ENCODE assay signal across 8 cellular contexts in the genomic region with DNA sequence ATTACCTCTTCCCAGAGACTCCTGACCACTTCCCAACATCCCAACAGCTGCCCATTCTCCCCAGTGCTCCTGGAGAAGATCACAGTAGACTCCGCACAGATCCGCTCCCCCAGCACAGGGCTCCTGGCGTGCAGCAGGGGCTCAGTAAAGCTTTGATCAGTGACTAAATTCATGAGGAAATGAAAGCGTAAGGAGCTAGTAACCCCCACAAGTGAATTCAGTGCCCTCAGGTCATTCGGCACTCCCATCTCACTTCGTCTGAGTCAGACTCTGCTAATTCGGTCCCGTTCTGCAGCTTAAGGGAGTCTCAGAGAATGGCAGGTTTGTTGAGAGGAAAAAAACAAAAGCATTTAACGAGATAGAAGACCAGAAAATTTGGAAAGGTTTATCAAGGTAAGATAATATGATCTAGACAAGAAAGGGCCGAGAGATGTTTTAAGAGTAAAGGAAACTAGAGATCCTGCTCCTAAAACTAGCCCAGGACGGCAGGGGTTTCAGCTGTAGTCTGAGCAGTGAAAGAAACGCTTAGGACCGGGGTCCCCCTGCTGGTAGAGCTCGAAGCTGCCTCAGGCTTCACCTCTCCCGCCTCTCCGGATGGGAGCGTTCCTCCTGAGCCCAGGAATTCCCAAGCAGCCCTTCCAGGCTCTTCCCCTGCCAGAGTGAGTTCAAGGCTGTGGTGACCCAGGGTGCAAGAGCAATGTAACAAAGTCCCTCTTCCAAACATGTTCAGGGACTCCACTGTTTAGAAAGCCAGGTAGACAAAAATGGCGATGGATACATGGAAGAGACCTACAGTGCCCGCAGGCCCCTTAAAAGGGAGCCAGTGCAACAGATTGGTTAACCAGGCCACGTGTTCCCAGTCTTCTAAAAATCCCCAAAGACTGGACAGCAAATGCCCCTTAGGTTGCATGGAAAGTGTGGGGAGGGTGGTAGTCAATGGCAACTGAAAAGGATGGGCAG.
DNase-seq lines count a peak whose midpoint lies in the region; ATAC-seq and TF ChIP-seq lines count a peak whose summit lies in the region.

No MANE protein-coding gene starts in this region.

- ATAC-seq in HG02678 (IDR thresholded peaks at IDR 0.05; ENCODE audit: unreplicated experiment) (peak; percentile 83), GM18520 (IDR thresholded peaks at IDR 0.05; ENCODE audit: unreplicated experiment) (no peak)

- H3K27me3 ChIP-seq in AG04450 (ENCODE audit: control insufficient read depth, insufficient read depth, low read length) = no peaks in the 10 kb centered on the region

- peak; percentile 24 for DNase-seq in AG04450 (ENCODE audit: low read depth, low spot score)
- peak; percentile 0 for DNase-seq in NCI-H1092 (lab: John Stamatoyannopoulos, UW)
- peak; percentile 42 to 50 for DNase-seq in activated CD4-positive, alpha-beta T cell treated with anti-CD3 and anti-CD28 coated beads, Interleukin-2, amount 50 U/mL, for 48 hours
- peak; percentile 81 for DNase-seq in globus pallidus (ENCODE audit: low spot score)
- peak; percentile 42 for DNase-seq in occipital lobe (lab: John Stamatoyannopoulos, UW)

- H3K4me3 ChIP-seq in AG04450 (ENCODE audit: low read depth, low read length) = no peak overlapping the region; the same call in 1 of the 2 replicates

- CTCF ChIA-PET in AG04450 (lab: Charles Lee) = interaction anchor here (0.6 to 3.4 kb wide), 23 partner anchors 9 to 1696 kb away, joined by 3 to 80 read pairs (median 4); no protein-coding TSS in a partner anchor

- TF ChIP-seq CTCF in AG04450 (IDR thresholded peaks at IDR 0.05; ENCODE audit: low read depth, low read length) (peak; percentile 90), GM12874 (IDR thresholded peaks at IDR 0.05; ENCODE audit: insufficient read depth, low read depth, low read length) (peak; percentile 81)

- POLR2A ChIA-PET in AG04450 (lab: Yijun Ruan, JAX) = interaction anchor here (0.6 to 1.1 kb wide), 2 partner anchors 152 to 156 kb away, joined by 3 to 6 read pairs; no protein-coding TSS in a partner anchor

- no peak overlapping the region for H3K27ac ChIP-seq in AG04450 (ENCODE audit: low read depth, low read length)

- H3K9me3 ChIP-seq in AG04450 (ENCODE audit: control insufficient read depth, insufficient read depth, low read length) = no peaks in the 10 kb centered on the region

Comparison
In these comparisons a context has a peak if more than half of its experiments do, and no peak if none do; other contexts are left out.
1. DNase-seq: peak in every context shown above with its lines; median percentile 81 in globus pallidus; 46 in activated CD4-positive, alpha-beta T cell treated with anti-CD3 and anti-CD28 coated beads, Interleukin-2, amount 50 U/mL, for 48 hours; 42 in occipital lobe; 24 in AG04450; 0 in NCI-H1092.